8 cellular contexts compared by ENCODE assay signal in genomic region chr6:31958741-31959739, GRCh38. TPM values are rescaled to one million over a fixed set of nuclear protein-coding genes. Genes with fewer than 3 reads are reported as not detected.
DNase-seq lines count a peak whose midpoint lies in the region; ATAC-seq and TF ChIP-seq lines count a peak whose summit lies in the region.

A gene with protein sequence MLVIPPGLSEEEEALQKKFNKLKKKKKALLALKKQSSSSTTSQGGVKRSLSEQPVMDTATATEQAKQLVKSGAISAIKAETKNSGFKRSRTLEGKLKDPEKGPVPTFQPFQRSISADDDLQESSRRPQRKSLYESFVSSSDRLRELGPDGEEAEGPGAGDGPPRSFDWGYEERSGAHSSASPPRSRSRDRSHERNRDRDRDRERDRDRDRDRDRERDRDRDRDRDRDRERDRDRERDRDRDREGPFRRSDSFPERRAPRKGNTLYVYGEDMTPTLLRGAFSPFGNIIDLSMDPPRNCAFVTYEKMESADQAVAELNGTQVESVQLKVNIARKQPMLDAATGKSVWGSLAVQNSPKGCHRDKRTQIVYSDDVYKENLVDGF (minus strand): TSS chr6:31958971. CDS start chr6:31958446, 525 bp downstream.
Gene SKIC2, plus strand, starts transcription at chr6:31959175. Its CDS starts 18 bp downstream, at chr6:31959193.

- ATAC-seq in GM19397 (IDR thresholded peaks at IDR 0.05; ENCODE audit: unreplicated experiment) (peak; percentile 96), HG03571 (IDR thresholded peaks at IDR 0.05; ENCODE audit: unreplicated experiment) (peak; percentile 87)

- no peaks in the 10 kb centered on the region for H3K27me3 Mint-ChIP-seq in CD14-positive monocyte (ENCODE audit: low read depth in 3 of 3)

- peak within 1 kb of the TSS; percentile 91 to 97 for H3K4me3 Mint-ChIP-seq in CD14-positive monocyte

- H3K4me1 Mint-ChIP-seq in CD14-positive monocyte, result peaks cover 22% of the 10 kb centered on the region

- peaks cover 4 to 32% (median 22%) of the 10 kb centered on the region in 4 donors for H3K4me1 ChIP-seq in liver (ENCODE audit: control insufficient read depth in 4 of 4, insufficient read depth in 4 of 4, low read length in 3 of 4)

- TF ChIP-seq CTCF in CD14-positive monocyte (IDR thresholded peaks at IDR 0.05) (no peak), liver (IDR thresholded peaks at IDR 0.05; ENCODE audit: low read depth, low read length, missing input control) (no peak)

- peak within 1 kb of the TSS; percentile 55 to 97 (median 91) for H3K4me3 ChIP-seq in liver (ENCODE audit: low read depth in 1 of 3, low read length in 3 of 3)

- H3K9ac ChIP-seq in liver (ENCODE audit: low read depth in 1 of 2, low read length in 2 of 2), result peak within 1 kb of the TSS; percentile 72 to 91

- no peaks in the 10 kb centered on the region for H3K9me3 Mint-ChIP-seq in CD14-positive monocyte

- peak; percentile 52 to 58 for TF ChIP-seq RAD21 in liver (IDR thresholded peaks at IDR 0.05)

- WGBS in liver, result under 1% methylated on average over 59 of the region's 59 CpGs

- no peaks in the 10 kb centered on the region for H3K27me3 ChIP-seq in liver (ENCODE audit: control insufficient read depth in 4 of 4, insufficient read depth in 4 of 4, low read length in 3 of 4)

- intact Hi-C loops in CD14-positive monocyte (cut with micrococcal nuclease), result loop anchor here (1.0 to 10.0 kb wide), 5 partner anchors 13 to 414 kb away; partner anchors contain the start of genes ATP6V1G2 (in 1 of the 2), CSNK2B (in 1 of the 2), DDX39B (in 1 of the 2) and DXO (in 1 of the 2)

- H3K36me3 ChIP-seq in liver (ENCODE audit: control insufficient read depth in 4 of 4, insufficient read depth in 3 of 4, low read depth in 1 of 4, low read length in 3 of 4), result peaks cover 11 to 59% (median 38%) of the 10 kb centered on the region in 4 donors

- H3K27ac ChIP-seq in liver (ENCODE audit: low read depth in 1 of 2, low read length in 2 of 2), result peak within 1 kb of the TSS; percentile 79 to 87

- peak; percentile 99 for DNase-seq in CD14-positive monocyte (ENCODE audit: low spot score)
- peak; percentile 99 for DNase-seq in NCI-H82 (lab: John Stamatoyannopoulos, UW)
- peak; percentile 97 to 98 for DNase-seq in activated CD4-positive, alpha-beta T cell treated with anti-CD3 and anti-CD28 coated beads, Interleukin-2, amount 50 U/mL, for 48 hours
- peak; percentile 95 to 98 for DNase-seq in dermis microvascular lymphatic vessel endothelial cell (ENCODE audit: low read depth in 2 of 2)
- peak; percentile 98 for DNase-seq in stimulated activated CD4-positive, alpha-beta T cell treated with anti-CD3 and anti-CD28 coated beads, Interleukin-4, amount 100 ng/mL, for 24 hours

- peak within 1 kb of the TSS; percentile 97 to 99 (median 99) for H3K27ac Mint-ChIP-seq in CD14-positive monocyte

- H3K36me3 Mint-ChIP-seq in CD14-positive monocyte, result peaks cover 71 to 74% of the 10 kb centered on the region in 2 donors

- H3K9me3 ChIP-seq in liver (ENCODE audit: control insufficient read depth in 4 of 4, low read length in 3 of 4), result no peaks in the 10 kb centered on the region

TF ChIP-seq in liver, 16 proteins besides CTCF, POLR2A, EP300 and RAD21:
- TF ChIP-seq FOXA1 (IDR thresholded peaks at IDR 0.05) (no peak), SP1 (IDR thresholded peaks at IDR 0.05) (peak; percentile 90), HNF4G (IDR thresholded peaks at IDR 0.05) (peak; percentile 70), TAF1 (conservative IDR thresholded peaks at IDR 0.05) (no peak), YY1 (IDR thresholded peaks at IDR 0.05) (peak; percentile 87), GABPA (IDR thresholded peaks at IDR 0.05 in 1 of 2, conservative IDR thresholded peaks at IDR 0.05 in 1 of 2) (peak; percentile 98 to 100), NR2F2 (IDR thresholded peaks at IDR 0.05) (peak; percentile 100), RXRA (IDR thresholded peaks at IDR 0.05) (peak; percentile 85 to 94), JUND (IDR thresholded peaks at IDR 0.05) (peak; percentile 59 to 73), EGR1 (IDR thresholded peaks at IDR 0.05; ENCODE audit: low read depth in 2 of 2) (peak; percentile 80 to 90), HNF4A (conservative IDR thresholded peaks at IDR 0.05) (peak; percentile 82 to 89), FOXA2 (IDR thresholded peaks at IDR 0.05) (peak; percentile 32), MAX (IDR thresholded peaks at IDR 0.05) (peak; percentile 86), REST (IDR thresholded peaks at IDR 0.05) (peak; percentile 55)
- TF ChIP-seq, protein P1, sequence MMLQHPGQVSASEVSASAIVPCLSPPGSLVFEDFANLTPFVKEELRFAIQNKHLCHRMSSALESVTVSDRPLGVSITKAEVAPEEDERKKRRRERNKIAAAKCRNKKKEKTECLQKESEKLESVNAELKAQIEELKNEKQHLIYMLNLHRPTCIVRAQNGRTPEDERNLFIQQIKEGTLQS (IDR thresholded peaks at IDR 0.05), result peak; percentile 32
- TF ChIP-seq, protein P2, sequence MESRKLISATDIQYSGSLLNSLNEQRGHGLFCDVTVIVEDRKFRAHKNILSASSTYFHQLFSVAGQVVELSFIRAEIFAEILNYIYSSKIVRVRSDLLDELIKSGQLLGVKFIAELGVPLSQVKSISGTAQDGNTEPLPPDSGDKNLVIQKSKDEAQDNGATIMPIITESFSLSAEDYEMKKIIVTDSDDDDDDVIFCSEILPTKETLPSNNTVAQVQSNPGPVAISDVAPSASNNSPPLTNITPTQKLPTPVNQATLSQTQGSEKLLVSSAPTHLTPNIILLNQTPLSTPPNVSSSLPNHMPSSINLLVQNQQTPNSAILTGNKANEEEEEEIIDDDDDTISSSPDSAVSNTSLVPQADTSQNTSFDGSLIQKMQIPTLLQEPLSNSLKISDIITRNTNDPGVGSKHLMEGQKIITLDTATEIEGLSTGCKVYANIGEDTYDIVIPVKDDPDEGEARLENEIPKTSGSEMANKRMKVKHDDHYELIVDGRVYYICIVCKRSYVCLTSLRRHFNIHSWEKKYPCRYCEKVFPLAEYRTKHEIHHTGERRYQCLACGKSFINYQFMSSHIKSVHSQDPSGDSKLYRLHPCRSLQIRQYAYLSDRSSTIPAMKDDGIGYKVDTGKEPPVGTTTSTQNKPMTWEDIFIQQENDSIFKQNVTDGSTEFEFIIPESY (IDR thresholded peaks at IDR 0.05), result peak; percentile 60

RNA-seq across cellular contexts. Expression of the first gene that starts in this region (rescaled TPM):
- polyA plus RNA-seq in CD14-positive monocyte (10 to 100 TPM; 61.4 to 74.4 TPM), liver (10 to 100 TPM; 11.9 to 14.2 TPM)
- total RNA-seq in dermis microvascular lymphatic vessel endothelial cell (58.3 and 77.6 TPM in 2 replicates), liver (10 to 100 TPM; 11.1 to 21.8 TPM)

RNA-seq across cellular contexts. Expression of gene SKIC2, which starts in this region (rescaled TPM):
- 10 to 100 TPM; 13.2 TPM for polyA plus RNA-seq in CD14-positive monocyte
- 25.4 and 33.5 TPM in 2 replicates for total RNA-seq in dermis microvascular lymphatic vessel endothelial cell
- 10 to 100 TPM; 34.7 to 57.6 TPM for total RNA-seq in liver
- polyA plus RNA-seq in liver, result 10 to 100 TPM; 26.7 to 34.3 TPM

Comparison
In these comparisons a context has a peak if more than half of its experiments do, and no peak if none do; other contexts are left out.
1. Peak in every context shown above with its lines: DNase-seq, ATAC-seq, H3K4me3 ChIP-seq and H3K27ac ChIP-seq.
2. RNA of the first gene that starts in this region (polyA plus RNA-seq): 61.4 to 74.4 TPM in CD14-positive monocyte; 11.9 to 14.2 TPM in liver; every median in the first group is over 4 times any median in the second.